8 cellular contexts compared by ENCODE assay signal in genomic region chr13:112893570-112894422, GRCh38.
A peak's percentile ranks its signal among the peaks of the same experiment; 100 is the strongest.
DNase-seq lines count a peak whose midpoint lies in the region; ATAC-seq, FAIRE-seq and TF ChIP-seq lines count a peak whose summit lies in the region.

No MANE protein-coding gene starts in this region.

- H3K4ac ChIP-seq in H1 (replicated peaks; ENCODE audit: insufficient read length, low read depth, low read length) = no peak overlapping the region

- H3K27me3 ChIP-seq in Panc1 (ENCODE audit: control insufficient read depth, insufficient read depth, low read length) (no peaks in the 10 kb centered on the region), H1 (replicated peaks in 1 of 4; ENCODE audit: control insufficient read depth in 3 of 4, extremely low read depth in 1 of 4, insufficient read depth in 3 of 4, low read length in 3 of 4) (peaks cover 0 to 16% (median 13%) of the 10 kb centered on the region in 4 experiments; a peak in 6 of 7 replicates)

- H3K79me1 ChIP-seq in H1 (ENCODE audit: low read depth, low read length) = peaks cover 2% of the 10 kb centered on the region; the same call in 1 of the 2 replicates

- no peaks in the 10 kb centered on the region for H3K9me3 Mint-ChIP-seq in activated CD4-positive, alpha-beta T cell treated with anti-CD3 and anti-CD28 coated beads, Interleukin-2, amount 10 ng/mL, durations not matched to agents 24 days and 14 days

- peak overlapping the region; percentile 38; the same call in 1 of the 2 replicates for H2BK20ac ChIP-seq in H1 (ENCODE audit: low read length)

- H3K4me1 Mint-ChIP-seq in activated CD4-positive, alpha-beta T cell treated with anti-CD3 and anti-CD28 coated beads, Interleukin-2, amount 10 ng/mL, durations not matched to agents 24 days and 14 days = peaks cover 2% of the 10 kb centered on the region

- H3K9me3 ChIP-seq in Panc1 (ENCODE audit: control insufficient read depth, insufficient read depth, low read depth, low read length) (no peaks in the 10 kb centered on the region), H1 (ENCODE audit: insufficient read depth in 2 of 2, low read depth in 1 of 2, low read length in 1 of 2) (no peaks in the 10 kb centered on the region)

- peaks cover 0 to 8% of the 10 kb centered on the region in 2 experiments for H4K20me1 ChIP-seq in H1 (replicated peaks in 1 of 2; ENCODE audit: control insufficient read depth in 1 of 2, insufficient read depth in 2 of 2, low read length in 2 of 2)

- no peaks in the 10 kb centered on the region for H3K36me3 ChIP-seq in Panc1 (ENCODE audit: control insufficient read depth, insufficient read depth, low read length)
- no peaks in the 10 kb centered on the region for H3K36me3 ChIP-seq in H1 (ENCODE audit: control insufficient read depth in 2 of 4, insufficient read depth in 4 of 4, low read length in 3 of 4)

- peak; percentile 45 for ATAC-seq in HG03159 (IDR thresholded peaks at IDR 0.05; ENCODE audit: unreplicated experiment)
- peak; percentile 28; the same call in 1 of the 2 replicates for ATAC-seq in Panc1
- ATAC-seq in GM18858 (IDR thresholded peaks at IDR 0.05; ENCODE audit: unreplicated experiment) = no peak
- no peak for ATAC-seq in HG03565 (IDR thresholded peaks at IDR 0.05; ENCODE audit: unreplicated experiment)

- POLR2A ChIA-PET in Panc1 (lab: Charles Lee) (no interaction called here), H1 (lab: Charles Lee; ENCODE audit: partially characterized antibody) (interaction anchor here (0.6 to 3.5 kb wide), 5 partner anchors 10 to 403 kb away, joined by 3 to 44 read pairs (median 3); partner anchors contain the start of gene LAMP1)

- in situ Hi-C loops in Panc1 (cut with HindIII; ENCODE audit: low pct_unique_long_range_greater_than_20kb, low sequenced_read_pairs) = no loop called here

- H3K56ac ChIP-seq in H1 (replicated peaks; ENCODE audit: insufficient read length, low read depth, low read length) = peak overlapping the region; percentile 26

- peak overlapping the region; percentile 83; the same call in 1 of the 2 replicates for H2BK5ac ChIP-seq in H1 (ENCODE audit: low read depth, low read length)

- 12% methylated on average over 11 of the region's 51 CpGs; no CpG with 5 or more reads in 1 of the 2 experiments for WGBS in H1 (ENCODE audit: extremely low coverage in 1 of 2, insufficient coverage in 1 of 2, insufficient read length in 1 of 2, insufficient replicate concordance in 2 of 2, low coverage in 1 of 2, low lambda C conversion rate in 2 of 2, missing lambda C conversion rate in 1 of 2), 2 experiments

- peak in 1 of 2 experiments; percentile 20; a peak in 1 of 3 replicates for TF ChIP-seq POLR2A in H1 (IDR thresholded peaks at IDR 0.05; ENCODE audit: control extremely low read depth in 1 of 2, low read depth in 2 of 2, low read length in 2 of 2)

- H2BK120ac ChIP-seq in H1 (replicated peaks; ENCODE audit: low read depth, low read length) = peak overlapping the region; percentile 77

- peaks cover 0 to 3% of the 10 kb centered on the region in 2 experiments; a peak in 1 of 4 replicates for H3K79me2 ChIP-seq in H1 (ENCODE audit: control insufficient read depth in 1 of 2, insufficient read depth in 2 of 2, low read length in 2 of 2)

- peak in 1 of 2 experiments; percentile 13; a peak in 1 of 4 replicates for TF ChIP-seq RAD21 in H1 (IDR thresholded peaks at IDR 0.05 in 1 of 2, conservative IDR thresholded peaks at IDR 0.05 in 1 of 2; ENCODE audit: low read depth in 2 of 2, low read length in 2 of 2)

- H4K5ac ChIP-seq in H1 (ENCODE audit: insufficient read length, low read depth, low read length) = peak overlapping the region; percentile 76

- peak overlapping the region; percentile 94 for H4K8ac ChIP-seq in H1 (ENCODE audit: extremely low read depth, insufficient read depth, low read length)

- H3K18ac ChIP-seq in H1 (ENCODE audit: extremely low read depth, low read length) = peak overlapping the region; percentile 26

- H2BK12ac ChIP-seq in H1 (ENCODE audit: low read depth, low read length) = peak overlapping the region; percentile 92

- H3K4me2 ChIP-seq in H1 (ENCODE audit: insufficient read depth in 1 of 2, low read depth in 2 of 2, low read length in 2 of 2) = peak overlapping the region; percentile 58 to 71

- peak overlapping the region; percentile 56; the same call in 1 of the 2 replicates for H2AK5ac ChIP-seq in H1 (ENCODE audit: low read depth, low read length)

- CTCF ChIA-PET in Panc1 (lab: Charles Lee) = interaction anchor here (0.6 kb wide), 1 partner anchor 149 kb away, joined by 5 read pairs; no protein-coding TSS in a partner anchor
- CTCF ChIA-PET in H1 (lab: Charles Lee; ENCODE audit: partially characterized antibody) = interaction anchor here (0.5 to 3.6 kb wide), 8 partner anchors 9 to 255 kb away, joined by 3 to 12 read pairs (median 4); no protein-coding TSS in a partner anchor

- no peak overlapping the region for H2AFZ ChIP-seq in H1 (ENCODE audit: low read length)

- H2BK15ac ChIP-seq in H1 (ENCODE audit: low read length) = peak overlapping the region; percentile 72; the same call in 1 of the 2 replicates

- H3K36me3 Mint-ChIP-seq in activated CD4-positive, alpha-beta T cell treated with anti-CD3 and anti-CD28 coated beads, Interleukin-2, amount 10 ng/mL, durations not matched to agents 24 days and 14 days (ENCODE audit: low read depth) = no peaks in the 10 kb centered on the region

- BruUV-seq in Panc1 (replicated peaks; lab: Mats Ljungman, UMichigan) = no TSS peak

- H3K4me3 ChIP-seq in Panc1 (ENCODE audit: low read depth in 2 of 2, low read length in 2 of 2) (peak overlapping the region in 1 of 2 experiments; percentile 16; a peak in 1 of 4 replicates), H1 (ENCODE audit: extremely low read depth in 1 of 4, insufficient read depth in 2 of 4, low read depth in 3 of 4, low read length in 4 of 4) (peak overlapping the region; percentile 13 to 71 (median 40); a peak in 6 of 8 replicates)

- H3K14ac ChIP-seq in H1 (ENCODE audit: insufficient read length) = no peak overlapping the region

- H3K23me2 ChIP-seq in H1 (ENCODE audit: low read depth, low read length) = peaks cover 5% of the 10 kb centered on the region; the same call in 1 of the 2 replicates

- peaks cover 18% of the 10 kb centered on the region for H3K27me3 Mint-ChIP-seq in activated CD4-positive, alpha-beta T cell treated with anti-CD3 and anti-CD28 coated beads, Interleukin-2, amount 10 ng/mL, durations not matched to agents 24 days and 14 days

- no peak overlapping the region for H3K27ac ChIP-seq in Panc1 (ENCODE audit: low read length)
- peak overlapping the region; percentile 73; the same call in 1 of the 2 replicates for H3K27ac ChIP-seq in H1 (ENCODE audit: low read depth, low read length)

- H3K9ac ChIP-seq in H1 (replicated peaks in 1 of 4; ENCODE audit: extremely low read depth in 1 of 4, low read depth in 3 of 4, low read length in 3 of 4) = peak overlapping the region in 2 of 4 experiments; percentile 43 to 67; a peak in 4 of 7 replicates

- intact Hi-C loops in activated CD4-positive, alpha-beta T cell treated with anti-CD3 and anti-CD28 coated beads, Interleukin-2, amount 10 ng/mL, durations not matched to agents 24 days and 14 days (cut with micrococcal nuclease) = no loop called here
- intact Hi-C loops in Panc1 (cut with micrococcal nuclease; ENCODE audit: unreplicated experiment) = no loop called here

- TF ChIP-seq CTCF in Panc1 (IDR thresholded peaks at IDR 0.05) (no peak), H1 (IDR thresholded peaks at IDR 0.05; ENCODE audit: control extremely low read depth in 1 of 3, insufficient read depth in 1 of 3, low read depth in 1 of 3, low read length in 3 of 3) (no peak)

- no peak overlapping the region for H3K27ac Mint-ChIP-seq in activated CD4-positive, alpha-beta T cell treated with anti-CD3 and anti-CD28 coated beads, Interleukin-2, amount 10 ng/mL, durations not matched to agents 24 days and 14 days

- no peak overlapping the region for H3K4me3 Mint-ChIP-seq in activated CD4-positive, alpha-beta T cell treated with anti-CD3 and anti-CD28 coated beads, Interleukin-2, amount 10 ng/mL, durations not matched to agents 24 days and 14 days

- peak; percentile 52 for FAIRE-seq in H1 (lab: Jason Lieb, UNC)

- TF ChIP-seq EP300 in H1 (IDR thresholded peaks at IDR 0.05; ENCODE audit: borderline replicate concordance in 1 of 2, low read depth in 2 of 2, low read length in 2 of 2) = no peak

- peak; percentile 70 for DNase-seq in activated CD4-positive, alpha-beta T cell treated with anti-CD3 and anti-CD28 coated beads, Interleukin-2, amount 10 ng/mL, durations not matched to agents 24 days and 14 days
- DNase-seq in activated CD4-positive, alpha-beta T cell treated with anti-CD3 and anti-CD28 coated beads for 1 hour = no peak
- DNase-seq in Panc1 (ENCODE audit: low read depth, low spot score) (no peak), H1 (ENCODE audit: low read depth in 1 of 2, low spot score in 2 of 2) (peak; percentile 36 to 80), myocyte (ENCODE audit: low read depth) (peak; percentile 58)

- peak overlapping the region; percentile 94 for H4K91ac ChIP-seq in H1 (replicated peaks; ENCODE audit: insufficient read length, low read length)

- no peak overlapping the region for H3K23ac ChIP-seq in H1 (ENCODE audit: insufficient read length)

- no peaks in the 10 kb centered on the region for H3K4me1 ChIP-seq in Panc1 (ENCODE audit: control insufficient read depth, insufficient read depth, low read length)
- H3K4me1 ChIP-seq in H1 (replicated peaks in 1 of 4; ENCODE audit: control insufficient read depth in 3 of 4, insufficient read depth in 4 of 4, low read length in 3 of 4) = peaks cover 7 to 50% (median 41%) of the 10 kb centered on the region in 4 experiments

TF ChIP-seq in H1, 55 proteins besides CTCF, POLR2A, EP300 and RAD21 (continues in another document):
- TF ChIP-seq ASH2L (IDR thresholded peaks at IDR 0.05; ENCODE audit: low read length) (peak; percentile 36), TAF1 (IDR thresholded peaks at IDR 0.05; ENCODE audit: low read depth, low read length) (0 out of 2 replicates have a peak, but pooled peaks have one; percentile 14), MAFK (IDR thresholded peaks at IDR 0.05; ENCODE audit: low read depth, low read length) (no peak), KDM1A (IDR thresholded peaks at IDR 0.05; ENCODE audit: borderline replicate concordance, low read length) (peak; percentile 25; the same call in 1 of the 2 replicates), E2F6 (IDR thresholded peaks at IDR 0.05) (peak; percentile 35; the same call in 1 of the 2 replicates), SIN3A (conservative IDR thresholded peaks at IDR 0.05 in 1 of 2, IDR thresholded peaks at IDR 0.05 in 1 of 2; ENCODE audit: low read depth in 1 of 2, low read length in 2 of 2) (peak in 1 of 2 experiments; percentile 50; a peak in 1 of 4 replicates), HDAC2 (IDR thresholded peaks at IDR 0.05; ENCODE audit: borderline replicate concordance in 1 of 2, low read depth in 2 of 2, low read length in 2 of 2) (peak in 1 of 2 experiments; percentile 69; a peak in 1 of 4 replicates), PHF8 (conservative IDR thresholded peaks at IDR 0.05; ENCODE audit: low read depth, low read length) (no peak)

Comparison
In these comparisons a context has a peak if more than half of its experiments do, and no peak if none do; other contexts are left out.
1. DNase-seq: peak in activated CD4-positive, alpha-beta T cell treated with anti-CD3 and anti-CD28 coated beads, Interleukin-2, amount 10 ng/mL, durations not matched to agents 24 days and 14 days (single experiment), H1 (2 of 2) and myocyte (single experiment); none in activated CD4-positive, alpha-beta T cell treated with anti-CD3 and anti-CD28 coated beads for 1 hour (single experiment) and Panc1 (single experiment).
2. ATAC-seq: peak in HG03159 (single experiment) and Panc1 (single experiment); none in GM18858 (single experiment) and HG03565 (single experiment).